Comparison of ENCODE assay signal across 8 cellular contexts in genomic region chr20:17680836-17681740, GRCh38.
DNase-seq lines count a peak whose midpoint lies in the region; ATAC-seq and TF ChIP-seq lines count a peak whose summit lies in the region.

No MANE protein-coding gene starts in this region.

- peaks cover 3% of the 10 kb centered on the region; the same call in 1 of the 2 replicates for H3K79me2 ChIP-seq in OCI-LY3 (ENCODE audit: low read length)

- peak; percentile 40 for ATAC-seq in HG03280 (IDR thresholded peaks at IDR 0.05; ENCODE audit: unreplicated experiment)

- H3K27ac ChIP-seq in OCI-LY3 (ENCODE audit: low read length) (no peak overlapping the region), mucosa of rectum (ENCODE audit: low read depth in 2 of 2, low read length in 2 of 2) (peak overlapping the region; percentile 91 to 93)

- TF ChIP-seq CTCF in OCI-LY3 (IDR thresholded peaks at IDR 0.05; ENCODE audit: low read depth, low read length): peak; percentile 46

- H3K36me3 ChIP-seq in OCI-LY3 (replicated peaks; ENCODE audit: low read depth, low read length) (peaks cover 6% of the 10 kb centered on the region), mucosa of rectum (ENCODE audit: control insufficient read depth in 2 of 2, insufficient read depth in 2 of 2, low read length in 2 of 2) (peaks cover 22 to 25% of the 10 kb centered on the region in 2 donors)

- H3K4me1 ChIP-seq in OCI-LY3 (ENCODE audit: low read length) (peaks cover 12% of the 10 kb centered on the region), mucosa of rectum (ENCODE audit: control insufficient read depth in 2 of 2, insufficient read depth in 2 of 2, low read length in 2 of 2) (peaks cover 31 to 44% of the 10 kb centered on the region in 2 donors)

- H2AFZ ChIP-seq in OCI-LY3 (ENCODE audit: low read depth, low read length): no peak overlapping the region

- H4K20me1 ChIP-seq in OCI-LY3 (ENCODE audit: insufficient read depth, low read length): peaks cover 11% of the 10 kb centered on the region

- TF ChIP-seq POLR2A in GM18951 (IDR thresholded peaks at IDR 0.05; ENCODE audit: extremely low read depth, insufficient read depth, insufficient read length): peak; percentile 39
- TF ChIP-seq POLR2A in erythroblast (IDR thresholded peaks at IDR 0.05; ENCODE audit: low read length): no peak

- in situ Hi-C loops in GM18951 (cut with MboI; ENCODE audit: low sequenced_read_pairs, unreplicated experiment): loop anchor here (25.0 kb wide), 1 partner anchor 206 kb away; no protein-coding TSS in a partner anchor

- peak overlapping the region; percentile 71 for H3K9ac ChIP-seq in OCI-LY3 (ENCODE audit: low read length)
- H3K9ac ChIP-seq in mucosa of rectum (ENCODE audit: low read depth in 1 of 2, low read length in 2 of 2): peak overlapping the region; percentile 84 to 91

- no peaks in the 10 kb centered on the region for H3K9me3 ChIP-seq in OCI-LY3 (ENCODE audit: insufficient read depth, low read length)
- no peaks in the 10 kb centered on the region for H3K9me3 ChIP-seq in mucosa of rectum (ENCODE audit: control insufficient read depth in 2 of 2, low read length in 2 of 2)

- H3K27me3 ChIP-seq in OCI-LY3 (ENCODE audit: low read depth, low read length) (peaks cover 25% of the 10 kb centered on the region), mucosa of rectum (ENCODE audit: control insufficient read depth in 2 of 2, insufficient read depth in 2 of 2, low read length in 2 of 2) (no peaks in the 10 kb centered on the region)

- H3K4me2 ChIP-seq in OCI-LY3 (ENCODE audit: low read length): peak overlapping the region; percentile 98

- H3K4me3 ChIP-seq in OCI-LY3 (ENCODE audit: low read length): peak overlapping the region; percentile 76
- peak overlapping the region; percentile 79 to 86 for H3K4me3 ChIP-seq in mucosa of rectum (ENCODE audit: low read length in 2 of 2)

- DNase-seq in Ammon's horn (ENCODE audit: low spot score) (peak; percentile 73), erythroblast (lab: John Stamatoyannopoulos, UW) (peak; percentile 76 to 88)
- DNase-seq in activated T-cell treated with anti-CD3 and anti-CD28 coated beads, Interleukin-2, amount 50 U/mL, for 1 hour: peak; percentile 85
- DNase-seq in stimulated activated CD8-positive, alpha-beta memory T cell treated with anti-CD3 and anti-CD28 coated beads, Interleukin-4, amount 100 ng/mL, for 4 hours (ENCODE audit: low read depth in 2 of 2, low spot score in 1 of 2): peak; percentile 47 to 56
